Comparison of ENCODE assay signal across 1 cellular context in genomic region chr1:61192666-61193325, GRCh38.
TF ChIP-seq lines count a peak whose summit lies in the region.

No MANE protein-coding gene starts in this region.

TF ChIP-seq in HEK293, 187 proteins besides CTCF, POLR2A, EP300 and RAD21 (continued from another document):
- peak; percentile 24; the same call in 1 of the 2 replicates for TF ChIP-seq FEZF1 (tag by site-specific recombination; IDR thresholded peaks at IDR 0.05)
- TF ChIP-seq RBAK (tag by site-specific recombination; IDR thresholded peaks at IDR 0.05), result no peak
- no peak for TF ChIP-seq ZNF571 (tag by site-specific recombination; IDR thresholded peaks at IDR 0.05)
- no peak for TF ChIP-seq ZNF514 (tag by site-specific recombination; IDR thresholded peaks at IDR 0.05)
- TF ChIP-seq ZNF18 (tag by site-specific recombination; IDR thresholded peaks at IDR 0.05), result no peak
- TF ChIP-seq, protein P1, sequence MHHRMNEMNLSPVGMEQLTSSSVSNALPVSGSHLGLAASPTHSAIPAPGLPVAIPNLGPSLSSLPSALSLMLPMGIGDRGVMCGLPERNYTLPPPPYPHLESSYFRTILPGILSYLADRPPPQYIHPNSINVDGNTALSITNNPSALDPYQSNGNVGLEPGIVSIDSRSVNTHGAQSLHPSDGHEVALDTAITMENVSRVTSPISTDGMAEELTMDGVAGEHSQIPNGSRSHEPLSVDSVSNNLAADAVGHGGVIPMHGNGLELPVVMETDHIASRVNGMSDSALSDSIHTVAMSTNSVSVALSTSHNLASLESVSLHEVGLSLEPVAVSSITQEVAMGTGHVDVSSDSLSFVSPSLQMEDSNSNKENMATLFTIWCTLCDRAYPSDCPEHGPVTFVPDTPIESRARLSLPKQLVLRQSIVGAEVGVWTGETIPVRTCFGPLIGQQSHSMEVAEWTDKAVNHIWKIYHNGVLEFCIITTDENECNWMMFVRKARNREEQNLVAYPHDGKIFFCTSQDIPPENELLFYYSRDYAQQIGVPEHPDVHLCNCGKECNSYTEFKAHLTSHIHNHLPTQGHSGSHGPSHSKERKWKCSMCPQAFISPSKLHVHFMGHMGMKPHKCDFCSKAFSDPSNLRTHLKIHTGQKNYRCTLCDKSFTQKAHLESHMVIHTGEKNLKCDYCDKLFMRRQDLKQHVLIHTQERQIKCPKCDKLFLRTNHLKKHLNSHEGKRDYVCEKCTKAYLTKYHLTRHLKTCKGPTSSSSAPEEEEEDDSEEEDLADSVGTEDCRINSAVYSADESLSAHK (tag by site-specific recombination; IDR thresholded peaks at IDR 0.05), result no peak
- no peak for TF ChIP-seq ZNF639 (tag by site-specific recombination; IDR thresholded peaks at IDR 0.05)
- TF ChIP-seq SP2 (tag by site-specific recombination; IDR thresholded peaks at IDR 0.05), result no peak
- 0 out of 2 replicates have a peak, but pooled peaks have one; percentile 23 for TF ChIP-seq PRDM10 (tag by site-specific recombination; IDR thresholded peaks at IDR 0.05)
- TF ChIP-seq, protein P2, sequence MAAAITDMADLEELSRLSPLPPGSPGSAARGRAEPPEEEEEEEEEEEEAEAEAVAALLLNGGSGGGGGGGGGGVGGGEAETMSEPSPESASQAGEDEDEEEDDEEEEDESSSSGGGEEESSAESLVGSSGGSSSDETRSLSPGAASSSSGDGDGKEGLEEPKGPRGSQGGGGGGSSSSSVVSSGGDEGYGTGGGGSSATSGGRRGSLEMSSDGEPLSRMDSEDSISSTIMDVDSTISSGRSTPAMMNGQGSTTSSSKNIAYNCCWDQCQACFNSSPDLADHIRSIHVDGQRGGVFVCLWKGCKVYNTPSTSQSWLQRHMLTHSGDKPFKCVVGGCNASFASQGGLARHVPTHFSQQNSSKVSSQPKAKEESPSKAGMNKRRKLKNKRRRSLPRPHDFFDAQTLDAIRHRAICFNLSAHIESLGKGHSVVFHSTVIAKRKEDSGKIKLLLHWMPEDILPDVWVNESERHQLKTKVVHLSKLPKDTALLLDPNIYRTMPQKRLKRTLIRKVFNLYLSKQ (tag by site-specific recombination; IDR thresholded peaks at IDR 0.05; ENCODE audit: borderline replicate concordance), result no peak
- TF ChIP-seq ZNF549 (tag by site-specific recombination; IDR thresholded peaks at IDR 0.05), result no peak
- 0 out of 2 replicates have a peak, but pooled peaks have one; percentile 42 for TF ChIP-seq PRDM6 (tag by site-specific recombination; IDR thresholded peaks at IDR 0.05)
- no peak for TF ChIP-seq ZNF521 (tag by site-specific recombination; IDR thresholded peaks at IDR 0.05)
